17 cellular contexts compared by ENCODE assay signal in the genomic region with DNA sequence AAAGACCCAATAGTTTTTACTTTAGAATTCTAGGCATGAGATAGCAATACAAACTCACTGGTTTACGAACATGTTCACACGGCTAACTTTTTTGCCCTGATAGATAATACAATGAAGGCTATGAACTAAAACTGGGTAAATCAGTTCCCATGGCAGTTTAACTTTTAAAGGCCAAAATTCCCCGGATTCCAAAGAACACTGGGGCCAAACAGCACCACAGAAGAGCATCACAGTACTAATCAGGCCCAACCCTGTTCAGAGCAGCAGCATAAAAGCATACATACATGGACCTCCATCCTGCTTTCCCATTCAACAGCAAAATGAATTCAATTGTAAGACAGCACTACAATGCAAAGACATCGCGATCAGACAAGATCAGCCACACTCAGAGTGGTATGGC.
"Had no signal": no experiment of that assay in that cellular context is flagged by ENCODE, and none has a peak within 500 bp of the region (broad histone marks: within the 10 kb centered on the region; RNA-seq: fewer than 3 reads in every experiment).

No MANE protein-coding gene starts in this region.

- H3K27me3 Mint-ChIP-seq: activated CD8-positive, alpha-beta memory T cell treated with anti-CD3 and anti-CD28 coated beads, Interleukin-2, amount 10 ng/mL, durations not matched to agents 7 days and 5 days; activated naive CD4-positive, alpha-beta T cell treated with anti-CD3 and anti-CD28 coated beads, Interleukin-2, amount 10 ng/mL, durations not matched to agents 7 days and 5 days; progenitor cell of endocrine pancreas; stimulated activated naive CD8-positive, alpha-beta T cell treated with anti-CD3 and anti-CD28 coated beads, Interleukin-15, Interleukin-2, amounts not matched to agents 100 ng/mL and 50 ng/mL, for 24 hours; type B pancreatic cell had no signal

- H3K4me1 Mint-ChIP-seq: activated CD8-positive, alpha-beta memory T cell treated with anti-CD3 and anti-CD28 coated beads, Interleukin-2, amount 10 ng/mL, durations not matched to agents 7 days and 5 days; activated naive CD4-positive, alpha-beta T cell treated with anti-CD3 and anti-CD28 coated beads, Interleukin-2, amount 10 ng/mL, durations not matched to agents 7 days and 5 days had no signal

- H3K27ac Mint-ChIP-seq: activated CD4-positive, alpha-beta memory T cell treated with anti-CD3 and anti-CD28 coated beads for 36 hours; activated CD8-positive, alpha-beta memory T cell treated with anti-CD3 and anti-CD28 coated beads, Interleukin-2, amount 10 ng/mL, durations not matched to agents 7 days and 5 days; activated naive CD4-positive, alpha-beta T cell treated with anti-CD3 and anti-CD28 coated beads, Interleukin-2, amount 10 ng/mL, durations not matched to agents 7 days and 5 days; mesothelial cell of epicardium; progenitor cell of endocrine pancreas; stimulated activated naive CD8-positive, alpha-beta T cell treated with anti-CD3 and anti-CD28 coated beads, Interleukin-15, Interleukin-2, amounts not matched to agents 100 ng/mL and 50 ng/mL, for 24 hours; type B pancreatic cell had no signal

- H3K27ac ChIP-seq: lower lobe of right lung, spleen, suprapubic skin had no signal

- H3K27me3 ChIP-seq: spleen, suprapubic skin had no signal

- H3K36me3 ChIP-seq: lower lobe of right lung, spleen, suprapubic skin had no signal

- H3K4me1 ChIP-seq: lower lobe of right lung, spleen, suprapubic skin had no signal

- H3K9me3 Mint-ChIP-seq: activated naive CD4-positive, alpha-beta T cell treated with anti-CD3 and anti-CD28 coated beads, Interleukin-2, amount 10 ng/mL, durations not matched to agents 7 days and 5 days had no signal

- H3K9me3 ChIP-seq: lower lobe of right lung, suprapubic skin had no signal

- H3K4me3 ChIP-seq: lower lobe of right lung, spleen, suprapubic skin had no signal

- H3K36me3 Mint-ChIP-seq: activated CD4-positive, alpha-beta memory T cell treated with anti-CD3 and anti-CD28 coated beads for 36 hours; activated CD8-positive, alpha-beta memory T cell treated with anti-CD3 and anti-CD28 coated beads, Interleukin-2, amount 10 ng/mL, durations not matched to agents 7 days and 5 days; activated naive CD4-positive, alpha-beta T cell treated with anti-CD3 and anti-CD28 coated beads, Interleukin-2, amount 10 ng/mL, durations not matched to agents 7 days and 5 days had no signal

- ATAC-seq: activated CD8-positive, alpha-beta memory T cell treated with anti-CD3 and anti-CD28 coated beads, Interleukin-2, amount 10 ng/mL, durations not matched to agents 7 days and 5 days; left colon; lower lobe of right lung; right cardiac atrium had no signal

- DNase-seq: activated CD4-positive, alpha-beta memory T cell treated with anti-CD3 and anti-CD28 coated beads for 36 hours; activated CD8-positive, alpha-beta memory T cell treated with anti-CD3 and anti-CD28 coated beads, Interleukin-2, amount 10 ng/mL, durations not matched to agents 7 days and 5 days; activated naive CD4-positive, alpha-beta T cell treated with anti-CD3 and anti-CD28 coated beads, Interleukin-2, amount 10 ng/mL, durations not matched to agents 7 days and 5 days; activated T-cell treated with anti-CD3 and anti-CD28 coated beads, Interleukin-2, amount 50 U/mL, for 1 hour; caudate nucleus; erythroblast; left colon; lower lobe of right lung; nucleus accumbens; right cardiac atrium; spleen; T-helper 1 cell had no signal

- H3K4me3 Mint-ChIP-seq: activated CD4-positive, alpha-beta memory T cell treated with anti-CD3 and anti-CD28 coated beads for 36 hours; activated CD8-positive, alpha-beta memory T cell treated with anti-CD3 and anti-CD28 coated beads, Interleukin-2, amount 10 ng/mL, durations not matched to agents 7 days and 5 days; activated naive CD4-positive, alpha-beta T cell treated with anti-CD3 and anti-CD28 coated beads, Interleukin-2, amount 10 ng/mL, durations not matched to agents 7 days and 5 days; mesothelial cell of epicardium; stimulated activated naive CD8-positive, alpha-beta T cell treated with anti-CD3 and anti-CD28 coated beads, Interleukin-15, Interleukin-2, amounts not matched to agents 100 ng/mL and 50 ng/mL, for 24 hours; type B pancreatic cell had no signal
